ENCODE assay signal across 14 cellular contexts in genomic region chr4:76659103-76659490, GRCh38.
DNase-seq lines count a peak whose midpoint lies in the region; ATAC-seq and TF ChIP-seq lines count a peak whose summit lies in the region.
"Had no signal": no experiment of that assay in that cellular context is flagged by ENCODE, and none has a peak within 500 bp of the region (broad histone marks: within the 10 kb centered on the region; RNA-seq: fewer than 3 reads in every experiment).

No MANE protein-coding gene starts in this region.

- H3K9me3 ChIP-seq in thyroid gland (no peaks in the 10 kb centered on the region), A673 (ENCODE audit: low read depth, low read length, poor library complexity, severe bottlenecking) (no peaks in the 10 kb centered on the region)
- H3K9me3 ChIP-seq: spleen had no signal

- 43 to 44% methylated on average over 1 of the region's 1 CpG for WGBS in thyroid gland, 2 donors

- intact Hi-C loops in thyroid gland (cut with DNase I) (no loop called here), A673 (cut with micrococcal nuclease; ENCODE audit: unreplicated experiment) (no loop called here)

- H3K27me3 ChIP-seq in thyroid gland (no peaks in the 10 kb centered on the region), A673 (replicated peaks; ENCODE audit: insufficient read depth, low read depth, low read length, poor library complexity) (no peaks in the 10 kb centered on the region)
- H3K27me3 ChIP-seq: spleen had no signal

- H3K36me3 ChIP-seq in thyroid gland (no peaks in the 10 kb centered on the region), A673 (ENCODE audit: insufficient read depth, low read length, poor library complexity, severe bottlenecking) (no peaks in the 10 kb centered on the region)
- H3K36me3 ChIP-seq: spleen had no signal

- ATAC-seq in HG03460 (IDR thresholded peaks at IDR 0.05; ENCODE audit: unreplicated experiment) (peak; percentile 19), HG03520 (IDR thresholded peaks at IDR 0.05; ENCODE audit: unreplicated experiment) (no peak)

- peak; percentile 14 for DNase-seq in NCI-H510A treated with DMSO at 0.1 percent for 48 hours (lab: John Stamatoyannopoulos, UW)
- no peak for DNase-seq in NCI-H510A (lab: John Stamatoyannopoulos, UW)
- DNase-seq in astrocyte of the hippocampus (ENCODE audit: low read depth, low spot score) = peak; percentile 50
- DNase-seq in thyroid gland = peak; percentile 33 to 36
- no peak for DNase-seq in A673 (ENCODE audit: low spot score)
- no peak for DNase-seq in EL
- DNase-seq: 8988T; activated CD4-positive, alpha-beta T cell treated with anti-CD3 and anti-CD28 coated beads for 48 hours; activated T-cell treated with anti-CD3 and anti-CD28 coated beads, Interleukin-2, amount 50 U/mL, for 72 hours; COR-L47; RPMI8226; spleen had no signal

- CTCF ChIA-PET in A673 (lab: Charles Lee) = no interaction called here

- H3K27ac ChIP-seq in thyroid gland (no peak overlapping the region), A673 (ENCODE audit: low read depth, low read length, poor library complexity, severe bottlenecking) (no peak overlapping the region)
- H3K27ac ChIP-seq: spleen had no signal

- POLR2A ChIA-PET in A673 (lab: Charles Lee; ENCODE audit: low non-redundant PET) = no interaction called here

- TF ChIP-seq POLR2A in thyroid gland (IDR thresholded peaks at IDR 0.05) = no peak

- no peak overlapping the region for H3K4me3 ChIP-seq in thyroid gland (replicated peaks in 1 of 3)
- no peak overlapping the region for H3K4me3 ChIP-seq in A673 (ENCODE audit: low read depth, low read length, poor library complexity, severe bottlenecking)
- H3K4me3 ChIP-seq: spleen had no signal

- no TSS peak for BruUV-seq in A673 (replicated peaks; lab: Mats Ljungman, UMichigan)

- H3K4me1 ChIP-seq in thyroid gland (no peaks in the 10 kb centered on the region), A673 (ENCODE audit: insufficient read depth, low read length, poor library complexity, severe bottlenecking) (no peaks in the 10 kb centered on the region)
- H3K4me1 ChIP-seq: spleen had no signal

- TF ChIP-seq CTCF in thyroid gland (IDR thresholded peaks at IDR 0.05) (no peak), A673 (conservative IDR thresholded peaks at IDR 0.05; ENCODE audit: low read depth, low read length) (no peak)

Comparison
In these comparisons a context has a peak if more than half of its experiments do, and no peak if none do; other contexts are left out.
1. DNase-seq: peak in NCI-H510A treated with DMSO at 0.1 percent for 48 hours (single experiment), astrocyte of the hippocampus (single experiment) and thyroid gland (2 of 2); none in NCI-H510A (single experiment), A673 (single experiment) and EL (single experiment).